In genomic region chr14:96267916-96268315, GRCh38 we compare ENCODE assay signal across 24 cellular contexts. TPM values are rescaled to one million over a fixed set of nuclear protein-coding genes. Genes with fewer than 3 reads are reported as not detected.
DNase-seq lines count a peak whose midpoint lies in the region; ATAC-seq, FAIRE-seq and TF ChIP-seq lines count a peak whose summit lies in the region.
"Had no signal": no experiment of that assay in that cellular context is flagged by ENCODE, and none has a peak within 500 bp of the region (broad histone marks: within the 10 kb centered on the region; RNA-seq: fewer than 3 reads in every experiment).

No MANE protein-coding gene starts in this region.

- intact Hi-C loops in body of pancreas (cut with DNase I): no loop called here

- TF ChIP-seq POLR2A in A549 (IDR thresholded peaks at IDR 0.05; ENCODE audit: low read length) (no peak), body of pancreas (IDR thresholded peaks at IDR 0.05) (no peak)

- H3K4me1 ChIP-seq in A549: peaks cover 36% of the 10 kb centered on the region
- peaks cover 63% of the 10 kb centered on the region for H3K4me1 ChIP-seq in body of pancreas
- H3K4me1 ChIP-seq: ascending aorta, prostate gland had no signal

- no peaks in the 10 kb centered on the region for H3K36me3 ChIP-seq in body of pancreas (replicated peaks in 1 of 2; ENCODE audit: insufficient read depth in 1 of 2, low read depth in 2 of 2)
- H3K36me3 ChIP-seq: ascending aorta, prostate gland, uterus had no signal

- DNase-seq in A549 (ENCODE audit: low read depth in 1 of 2, low spot score in 1 of 2) (no peak), HT1080 (ENCODE audit: low read depth) (peak; percentile 58), body of pancreas (no peak), kidney tubule cell (ENCODE audit: low spot score) (peak; percentile 62), NCI-H2171 (lab: John Stamatoyannopoulos, UW) (no peak)
- no peak for DNase-seq in stimulated activated effector memory CD8-positive, alpha-beta T cell treated with anti-CD3 and anti-CD28 coated beads, Interleukin-12 subunit alpha, Interleukin-12 subunit beta, amount 100 ng/mL, for 72 hours (ENCODE audit: low spot score in 2 of 2)
- DNase-seq: activated CD4-positive, alpha-beta T cell treated with anti-CD3 and anti-CD28 coated beads, Interleukin-2, amount 50 U/mL, for 48 hours; activated naive CD4-positive, alpha-beta T cell treated with anti-CD3 and anti-CD28 coated beads, Interleukin-2, amount 10 ng/mL, durations not matched to agents 7 days and 5 days; activated T-cell treated with anti-CD3 and anti-CD28 coated beads, Interleukin-2, amount 50 U/mL, for 24 hours; CD8-positive, alpha-beta T cell; DND-41; endodermal cell; naive B cell; stimulated activated CD4-positive, alpha-beta T cell treated with anti-CD3 and anti-CD28 coated beads, Interleukin-15, amount 100 ng/mL, for 24 hours; T-cell had no signal

- POLR2A ChIA-PET in A549 (lab: Yijun Ruan, JAX): no interaction called here

- H3K27me3 ChIP-seq in body of pancreas: no peaks in the 10 kb centered on the region
- H3K27me3 ChIP-seq: ascending aorta, uterus had no signal

- H3K9me3 ChIP-seq in A549: peaks cover 20% of the 10 kb centered on the region
- no peaks in the 10 kb centered on the region for H3K9me3 ChIP-seq in body of pancreas
- H3K9me3 ChIP-seq: ascending aorta, prostate gland, uterus had no signal

- ATAC-seq in A549 (peak; percentile 18 to 36; a peak in 3 of 6 replicates), body of pancreas (no peak), HG03280 (IDR thresholded peaks at IDR 0.05; ENCODE audit: unreplicated experiment) (no peak), GM21381 (IDR thresholded peaks at IDR 0.05; ENCODE audit: unreplicated experiment) (no peak)
- no peak for ATAC-seq in stimulated activated effector memory CD8-positive, alpha-beta T cell treated with anti-CD3 and anti-CD28 coated beads, Interleukin-12 subunit alpha, Interleukin-12 subunit beta, amount 100 ng/mL, for 72 hours
- ATAC-seq: CD8-positive, alpha-beta T cell; T-cell had no signal

- H3K4me3 ChIP-seq in A549: 0 out of 3 replicates have a peak overlapping the region, but pooled peaks have one; percentile 2
- no peak overlapping the region for H3K4me3 ChIP-seq in body of pancreas
- H3K4me3 ChIP-seq: ascending aorta, prostate gland, uterus had no signal

- H3K4me3 Mint-ChIP-seq in stimulated activated effector memory CD8-positive, alpha-beta T cell treated with anti-CD3 and anti-CD28 coated beads, Interleukin-12 subunit alpha, Interleukin-12 subunit beta, amount 100 ng/mL, for 72 hours: no peak overlapping the region
- H3K4me3 Mint-ChIP-seq: activated naive CD4-positive, alpha-beta T cell treated with anti-CD3 and anti-CD28 coated beads, Interleukin-2, amount 10 ng/mL, durations not matched to agents 7 days and 5 days; activated T-cell treated with anti-CD3 and anti-CD28 coated beads, Interleukin-2, amount 50 U/mL, for 24 hours; CD8-positive, alpha-beta T cell; endodermal cell; IgD-negative memory B cell; T-cell had no signal

- no peak for TF ChIP-seq CTCF in A549 (IDR thresholded peaks at IDR 0.05)
- no peak for TF ChIP-seq CTCF in body of pancreas (IDR thresholded peaks at IDR 0.05)

- H3K4me1 Mint-ChIP-seq in stimulated activated effector memory CD8-positive, alpha-beta T cell treated with anti-CD3 and anti-CD28 coated beads, Interleukin-12 subunit alpha, Interleukin-12 subunit beta, amount 100 ng/mL, for 72 hours: no peaks in the 10 kb centered on the region
- H3K4me1 Mint-ChIP-seq: activated naive CD4-positive, alpha-beta T cell treated with anti-CD3 and anti-CD28 coated beads, Interleukin-2, amount 10 ng/mL, durations not matched to agents 7 days and 5 days; IgD-negative memory B cell; naive B cell; T-cell had no signal

- peak overlapping the region; percentile 56 for H3K4me2 ChIP-seq in A549

- no peak for FAIRE-seq in A549 (lab: Jason Lieb, UNC)
- FAIRE-seq: GM19239 had no signal

- H3K27ac ChIP-seq in A549: peak overlapping the region; percentile 82 to 92
- peak overlapping the region; percentile 77 to 93 (median 86) for H3K27ac ChIP-seq in body of pancreas
- H3K27ac ChIP-seq: ascending aorta, prostate gland, VCaP had no signal

- CTCF ChIA-PET in A549 (lab: Yijun Ruan, JAX): interaction anchor here (1.8 to 3.1 kb wide), 4 partner anchors 9 to 167 kb away, joined by 5 to 12 read pairs (median 6); partner anchors contain the start of gene BDKRB1

- no peak for TF ChIP-seq RAD21 in A549 (conservative IDR thresholded peaks at IDR 0.05 in 1 of 2, IDR thresholded peaks at IDR 0.05 in 1 of 2)

- H3K27ac Mint-ChIP-seq in stimulated activated effector memory CD8-positive, alpha-beta T cell treated with anti-CD3 and anti-CD28 coated beads, Interleukin-12 subunit alpha, Interleukin-12 subunit beta, amount 100 ng/mL, for 72 hours: no peak overlapping the region
- H3K27ac Mint-ChIP-seq: activated naive CD4-positive, alpha-beta T cell treated with anti-CD3 and anti-CD28 coated beads, Interleukin-2, amount 10 ng/mL, durations not matched to agents 7 days and 5 days; activated T-cell treated with anti-CD3 and anti-CD28 coated beads, Interleukin-2, amount 50 U/mL, for 24 hours; CD8-positive, alpha-beta T cell; endodermal cell; IgD-negative memory B cell; naive B cell; T-cell had no signal

- no peaks in the 10 kb centered on the region for H3K9me3 Mint-ChIP-seq in stimulated activated effector memory CD8-positive, alpha-beta T cell treated with anti-CD3 and anti-CD28 coated beads, Interleukin-12 subunit alpha, Interleukin-12 subunit beta, amount 100 ng/mL, for 72 hours
- H3K9me3 Mint-ChIP-seq: activated T-cell treated with anti-CD3 and anti-CD28 coated beads, Interleukin-2, amount 50 U/mL, for 24 hours; CD8-positive, alpha-beta T cell had no signal

- TF ChIP-seq EP300 in A549 (IDR thresholded peaks at IDR 0.05): no peak

- no peaks in the 10 kb centered on the region for H3K36me3 Mint-ChIP-seq in stimulated activated effector memory CD8-positive, alpha-beta T cell treated with anti-CD3 and anti-CD28 coated beads, Interleukin-12 subunit alpha, Interleukin-12 subunit beta, amount 100 ng/mL, for 72 hours
- H3K36me3 Mint-ChIP-seq: activated naive CD4-positive, alpha-beta T cell treated with anti-CD3 and anti-CD28 coated beads, Interleukin-2, amount 10 ng/mL, durations not matched to agents 7 days and 5 days; CD8-positive, alpha-beta T cell; T-cell had no signal

- WGBS in A549 (ENCODE audit: missing lambda C conversion rate): 93% methylated on average over 5 of the region's 5 CpGs
- WGBS in body of pancreas, 2 donors: 39 to 61% methylated on average over 4 to 5 of the region's 5 CpGs

TF ChIP-seq in A549, 52 proteins besides CTCF, POLR2A, EP300 and RAD21:
- TF ChIP-seq TP53 (CRISPR knock-in tag; IDR thresholded peaks at IDR 0.05): no peak
- TF ChIP-seq MAX (IDR thresholded peaks at IDR 0.05): no peak
- no peak for TF ChIP-seq SREBF2 (IDR thresholded peaks at IDR 0.05)
- no peak for TF ChIP-seq CHD4 (IDR thresholded peaks at IDR 0.05; ENCODE audit: borderline replicate concordance)
- no peak for TF ChIP-seq HMGXB4 (CRISPR knock-in tag; IDR thresholded peaks at IDR 0.05; ENCODE audit: borderline replicate concordance)
- TF ChIP-seq GATA3 (IDR thresholded peaks at IDR 0.05; ENCODE audit: borderline replicate concordance): no peak
- no peak for TF ChIP-seq KDM1A (IDR thresholded peaks at IDR 0.05; ENCODE audit: low read depth)
- TF ChIP-seq JUN (IDR thresholded peaks at IDR 0.05): no peak
- TF ChIP-seq KDM5A (IDR thresholded peaks at IDR 0.05): no peak
- TF ChIP-seq HOXB5 (CRISPR knock-in tag; IDR thresholded peaks at IDR 0.05): no peak
- TF ChIP-seq E2F6 (IDR thresholded peaks at IDR 0.05; ENCODE audit: borderline replicate concordance, low read depth): no peak
- no peak for TF ChIP-seq FOXS1 (CRISPR knock-in tag; IDR thresholded peaks at IDR 0.05)
- TF ChIP-seq NR3C1 (IDR thresholded peaks at IDR 0.05): no peak
- no peak for TF ChIP-seq ESRRA (IDR thresholded peaks at IDR 0.05; ENCODE audit: borderline replicate concordance, low read length)
- TF ChIP-seq HDAC2 (IDR thresholded peaks at IDR 0.05): no peak
- TF ChIP-seq RCOR1 (IDR thresholded peaks at IDR 0.05; ENCODE audit: low read depth, low read length): no peak
- no peak for TF ChIP-seq ZSCAN20 (CRISPR knock-in tag; IDR thresholded peaks at IDR 0.05)

RNA-seq across cellular contexts. Expression of gene BDKRB1, which starts 11.9 kb away (rescaled TPM):
- polyA plus RNA-seq in A549 (2011; rRNA removed): 3.3 and 3.5 TPM in 2 replicates
- 1.4 and 2.8 TPM in 2 replicates for polyA plus RNA-seq in A549 (2012; cell fraction: cytosol; rRNA removed)
- polyA plus RNA-seq in A549 (2012; cell fraction: nucleus; rRNA removed): 5.9 and 7.0 TPM in 2 replicates
- polyA plus RNA-seq in A549 (2017; fragmentation: RNase III; extraction: RNeasy Plus Mini Kit Qiagen cat#74134 plus additional on column Dnase treatment): 2.6 to 3.3 TPM (median 2.8 TPM) in 3 replicates
- polyA minus RNA-seq in A549 (2011; rRNA and poly(A)+ RNA removed): 1.7 and 2.5 TPM in 2 replicates
- 0.43 TPM in 1 of 2 replicates, not detected in the other for total RNA-seq in HT1080 (2014; rRNA removed; shearing (Covaris generic))
- polyA plus RNA-seq in HT1080 (2015; cell fraction: cytosol; rRNA removed): 2.1 and 2.8 TPM in 2 replicates
- 4.4 and 7.6 TPM in 2 replicates for polyA plus RNA-seq in HT1080 (2015; cell fraction: nucleus; rRNA removed)
- total RNA-seq in body of pancreas: not detected
- total RNA-seq: ascending aorta; CD8-positive, alpha-beta T cell; liver; T-cell had no signal
- polyA plus RNA-seq: IgD-negative memory B cell, liver had no signal

Comparison
In these comparisons a context has a peak if more than half of its experiments do, and no peak if none do; other contexts are left out.
1. ATAC-seq: peak in A549 (2 of 2); none in body of pancreas (single experiment), HG03280 (single experiment), GM21381 (single experiment) and stimulated activated effector memory CD8-positive, alpha-beta T cell treated with anti-CD3 and anti-CD28 coated beads, Interleukin-12 subunit alpha, Interleukin-12 subunit beta, amount 100 ng/mL, for 72 hours (single experiment).
2. DNase-seq: peak in HT1080 (single experiment) and kidney tubule cell (single experiment); none in A549 (0 of 2), body of pancreas (0 of 4), NCI-H2171 (single experiment) and stimulated activated effector memory CD8-positive, alpha-beta T cell treated with anti-CD3 and anti-CD28 coated beads, Interleukin-12 subunit alpha, Interleukin-12 subunit beta, amount 100 ng/mL, for 72 hours (0 of 2).